2 cellular contexts compared by ENCODE assay signal in the genomic region with DNA sequence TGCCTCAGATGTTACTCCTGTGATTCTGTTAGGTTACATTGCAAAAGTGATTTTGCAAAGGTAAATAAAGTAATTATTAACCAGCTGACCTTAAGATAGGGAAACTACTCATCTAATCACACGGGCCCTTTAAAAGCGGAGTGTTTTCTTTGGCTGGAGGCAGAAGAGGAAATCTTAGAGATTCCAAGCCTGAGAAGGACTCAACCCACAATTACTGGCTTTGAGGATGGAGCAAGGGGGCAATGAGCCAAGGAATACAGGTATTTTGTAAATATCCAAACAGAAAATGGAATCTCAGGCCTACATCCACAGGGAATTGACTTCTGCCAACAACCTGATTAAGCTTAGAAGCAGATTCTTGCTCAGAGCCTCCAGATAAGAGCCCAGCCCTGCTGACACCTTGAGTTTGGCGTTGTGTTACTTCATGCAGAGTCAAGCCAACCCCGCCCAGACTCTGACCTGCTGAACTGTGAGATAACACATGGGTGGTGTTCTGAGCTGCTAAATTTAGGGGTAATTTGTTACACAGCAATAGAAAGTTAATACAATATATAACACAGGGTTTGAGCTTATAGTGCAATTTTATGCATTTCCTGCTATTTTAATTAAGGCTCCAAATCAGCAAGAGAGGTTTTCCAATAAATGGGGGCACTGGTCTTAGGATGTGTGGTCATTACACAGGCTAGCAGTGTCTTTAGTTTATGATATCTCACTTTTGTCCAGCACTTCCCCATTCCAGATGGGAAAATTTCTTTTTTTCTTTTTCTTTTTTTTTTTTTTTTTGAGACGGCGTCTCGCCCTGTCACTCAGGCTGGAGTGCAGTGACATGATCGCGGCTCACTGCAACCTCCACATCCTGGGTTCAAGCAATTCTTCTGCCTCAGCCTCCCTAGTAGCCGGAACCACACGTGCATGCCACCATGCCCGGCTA.
TF ChIP-seq lines count a peak whose summit lies in the region.

No MANE protein-coding gene starts in this region.

TF ChIP-seq in SK-N-SH treated with all-trans-retinoic acid at 6 μM for 48 hours, 23 proteins besides CTCF, POLR2A, EP300 and RAD21:
- TF ChIP-seq POU6F1 (CRISPR knock-in tag; IDR thresholded peaks at IDR 0.05; ENCODE audit: borderline replicate concordance, low read depth) = no peak
- TF ChIP-seq ISL1 (CRISPR knock-in tag; IDR thresholded peaks at IDR 0.05) = peak; percentile 45

TF ChIP-seq in SK-N-SH, 30 proteins besides CTCF, POLR2A, EP300 and RAD21:
- TF ChIP-seq, protein P1, sequence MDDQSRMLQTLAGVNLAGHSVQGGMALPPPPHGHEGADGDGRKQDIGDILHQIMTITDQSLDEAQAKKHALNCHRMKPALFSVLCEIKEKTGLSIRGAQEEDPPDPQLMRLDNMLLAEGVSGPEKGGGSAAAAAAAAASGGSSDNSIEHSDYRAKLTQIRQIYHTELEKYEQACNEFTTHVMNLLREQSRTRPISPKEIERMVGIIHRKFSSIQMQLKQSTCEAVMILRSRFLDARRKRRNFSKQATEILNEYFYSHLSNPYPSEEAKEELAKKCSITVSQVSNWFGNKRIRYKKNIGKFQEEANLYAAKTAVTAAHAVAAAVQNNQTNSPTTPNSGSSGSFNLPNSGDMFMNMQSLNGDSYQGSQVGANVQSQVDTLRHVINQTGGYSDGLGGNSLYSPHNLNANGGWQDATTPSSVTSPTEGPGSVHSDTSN (IDR thresholded peaks at IDR 0.05) = no peak
- TF ChIP-seq, protein P2, sequence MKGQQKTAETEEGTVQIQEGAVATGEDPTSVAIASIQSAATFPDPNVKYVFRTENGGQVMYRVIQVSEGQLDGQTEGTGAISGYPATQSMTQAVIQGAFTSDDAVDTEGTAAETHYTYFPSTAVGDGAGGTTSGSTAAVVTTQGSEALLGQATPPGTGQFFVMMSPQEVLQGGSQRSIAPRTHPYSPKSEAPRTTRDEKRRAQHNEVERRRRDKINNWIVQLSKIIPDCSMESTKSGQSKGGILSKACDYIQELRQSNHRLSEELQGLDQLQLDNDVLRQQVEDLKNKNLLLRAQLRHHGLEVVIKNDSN (IDR thresholded peaks at IDR 0.05; ENCODE audit: borderline replicate concordance, low read depth) = no peak
- TF ChIP-seq REST (IDR thresholded peaks at IDR 0.05; ENCODE audit: low read depth, low read length) = no peak
TF ChIP-seq in SK-N-SH: peak in this region for 0.
